ENCODE assay signal across 11 cellular contexts in genomic region chr15:89486726-89487050, GRCh38. TPM values are rescaled to one million over a fixed set of nuclear protein-coding genes. Genes with fewer than 3 reads are reported as not detected.
DNase-seq lines count a peak whose midpoint lies in the region; ATAC-seq and TF ChIP-seq lines count a peak whose summit lies in the region.
"Had no signal": no experiment of that assay in that cellular context is flagged by ENCODE, and none has a peak within 500 bp of the region (broad histone marks: within the 10 kb centered on the region; RNA-seq: fewer than 3 reads in every experiment).

No MANE protein-coding gene starts in this region.

- no peaks in the 10 kb centered on the region for H3K79me2 ChIP-seq in Karpas-422 (ENCODE audit: low read length)

- intact Hi-C loops in A673 (cut with micrococcal nuclease; ENCODE audit: unreplicated experiment) = no loop called here
- intact Hi-C loops in lower leg skin (cut with DNase I; ENCODE audit: low total_unique reads) = no loop called here

- TF ChIP-seq POLR2A in GM18505 (IDR thresholded peaks at IDR 0.05; ENCODE audit: borderline replicate concordance, extremely low read depth, insufficient read depth, insufficient read length) (no peak), lower leg skin (IDR thresholded peaks at IDR 0.05) (no peak)

- H3K9me3 ChIP-seq in A673 (ENCODE audit: low read depth, low read length, poor library complexity, severe bottlenecking) = no peaks in the 10 kb centered on the region
- no peaks in the 10 kb centered on the region for H3K9me3 ChIP-seq in Karpas-422 (ENCODE audit: low read length)
- H3K9me3 ChIP-seq: stomach had no signal

- no TSS peak for BruUV-seq in A673 (replicated peaks; lab: Mats Ljungman, UMichigan)

- DNase-seq in A673 (ENCODE audit: low spot score) (peak; percentile 56), Karpas-422 (peak; percentile 75), activated T-cell treated with anti-CD3 and anti-CD28 coated beads for 4 hours (peak; percentile 24), mesenteric fat pad (ENCODE audit: low spot score) (peak; percentile 85), lower leg skin (ENCODE audit: low spot score in 2 of 2) (no peak), SIG-M5 treated with dmso at 0.1 percent for 504 hours (lab: John Stamatoyannopoulos, UW; ENCODE audit: unreplicated experiment) (no peak)
- DNase-seq: effector CD8-positive, alpha-beta T cell; KG1; stomach had no signal

- no peak overlapping the region for H3K9ac ChIP-seq in Karpas-422 (ENCODE audit: low read length)

- no peaks in the 10 kb centered on the region for H3K9me2 ChIP-seq in Karpas-422 (replicated peaks; ENCODE audit: insufficient read depth, low read length)

- no peak overlapping the region for H3K4me3 ChIP-seq in A673 (ENCODE audit: low read depth, low read length, poor library complexity, severe bottlenecking)
- no peak overlapping the region for H3K4me3 ChIP-seq in Karpas-422 (ENCODE audit: low read length)
- no peak overlapping the region for H3K4me3 ChIP-seq in lower leg skin (ENCODE audit: low read depth, poor library complexity, severe bottlenecking)
- H3K4me3 ChIP-seq: stomach had no signal

- H3K4me1 ChIP-seq in A673 (ENCODE audit: insufficient read depth, low read length, poor library complexity, severe bottlenecking) (no peaks in the 10 kb centered on the region), Karpas-422 (ENCODE audit: low read length) (no peaks in the 10 kb centered on the region)

- H3K27ac ChIP-seq in A673 (ENCODE audit: low read depth, low read length, poor library complexity, severe bottlenecking) = no peak overlapping the region
- H3K27ac ChIP-seq in Karpas-422 (ENCODE audit: low read length) = no peak overlapping the region
- H3K27ac ChIP-seq: stomach had no signal

- H3K36me3 ChIP-seq in A673 (ENCODE audit: insufficient read depth, low read length, poor library complexity, severe bottlenecking) = no peaks in the 10 kb centered on the region
- H3K36me3 ChIP-seq in Karpas-422 (ENCODE audit: insufficient read depth, low read length) = no peaks in the 10 kb centered on the region
- H3K36me3 ChIP-seq: stomach had no signal

- no peak overlapping the region for H3K4me2 ChIP-seq in Karpas-422 (ENCODE audit: low read depth, low read length, poor library complexity, severe bottlenecking)

- TF ChIP-seq CTCF in A673 (conservative IDR thresholded peaks at IDR 0.05; ENCODE audit: low read depth, low read length) (no peak), lower leg skin (IDR thresholded peaks at IDR 0.05) (no peak)

- WGBS in lower leg skin, 2 donors = 20 to 23% methylated on average over 20 to 22 of the region's 24 CpGs

- CTCF ChIA-PET in A673 (lab: Charles Lee) = no interaction called here

- no peaks in the 10 kb centered on the region for H3K27me3 ChIP-seq in A673 (replicated peaks; ENCODE audit: insufficient read depth, low read depth, low read length, poor library complexity)
- H3K27me3 ChIP-seq in Karpas-422 (ENCODE audit: low read length) = no peaks in the 10 kb centered on the region

- no peak for ATAC-seq in GM18505 (IDR thresholded peaks at IDR 0.05; ENCODE audit: unreplicated experiment)
- no peak for ATAC-seq in HG03521 (IDR thresholded peaks at IDR 0.05; ENCODE audit: unreplicated experiment)

- no peaks in the 10 kb centered on the region for H4K20me1 ChIP-seq in Karpas-422 (ENCODE audit: insufficient read depth, low read depth, low read length)

- H2AFZ ChIP-seq in Karpas-422 (ENCODE audit: low read length) = no peak overlapping the region

- POLR2A ChIA-PET in A673 (lab: Charles Lee; ENCODE audit: low non-redundant PET) = no interaction called here

RNA-seq across cellular contexts. Expression of gene RHCG, which starts 9.7 kb away (rescaled TPM):
- 1.2 and 1.4 TPM in 2 replicates for total RNA-seq in A673 (2021)
- not detected in 2 replicates for total RNA-seq in Karpas-422 (2014; rRNA removed; shearing (Covaris generic); ENCODE audit: low replicate concordance)
- 5.7 TPM for total RNA-seq in mesenteric fat pad
- 10 to 100 TPM in 3 of 4 donors, 1 to 10 TPM in 1; 1.3 to 29.0 (median 23.7) TPM for total RNA-seq in lower leg skin

Comparison
In these comparisons a context has a peak if more than half of its experiments do, and no peak if none do; other contexts are left out.
1. DNase-seq: peak in A673 (single experiment), Karpas-422 (single experiment), activated T-cell treated with anti-CD3 and anti-CD28 coated beads for 4 hours (single experiment) and mesenteric fat pad (single experiment); none in lower leg skin (0 of 2) and SIG-M5 treated with dmso at 0.1 percent for 504 hours (single experiment).